Comparison of ENCODE assay signal across 9 cellular contexts in the genomic region with DNA sequence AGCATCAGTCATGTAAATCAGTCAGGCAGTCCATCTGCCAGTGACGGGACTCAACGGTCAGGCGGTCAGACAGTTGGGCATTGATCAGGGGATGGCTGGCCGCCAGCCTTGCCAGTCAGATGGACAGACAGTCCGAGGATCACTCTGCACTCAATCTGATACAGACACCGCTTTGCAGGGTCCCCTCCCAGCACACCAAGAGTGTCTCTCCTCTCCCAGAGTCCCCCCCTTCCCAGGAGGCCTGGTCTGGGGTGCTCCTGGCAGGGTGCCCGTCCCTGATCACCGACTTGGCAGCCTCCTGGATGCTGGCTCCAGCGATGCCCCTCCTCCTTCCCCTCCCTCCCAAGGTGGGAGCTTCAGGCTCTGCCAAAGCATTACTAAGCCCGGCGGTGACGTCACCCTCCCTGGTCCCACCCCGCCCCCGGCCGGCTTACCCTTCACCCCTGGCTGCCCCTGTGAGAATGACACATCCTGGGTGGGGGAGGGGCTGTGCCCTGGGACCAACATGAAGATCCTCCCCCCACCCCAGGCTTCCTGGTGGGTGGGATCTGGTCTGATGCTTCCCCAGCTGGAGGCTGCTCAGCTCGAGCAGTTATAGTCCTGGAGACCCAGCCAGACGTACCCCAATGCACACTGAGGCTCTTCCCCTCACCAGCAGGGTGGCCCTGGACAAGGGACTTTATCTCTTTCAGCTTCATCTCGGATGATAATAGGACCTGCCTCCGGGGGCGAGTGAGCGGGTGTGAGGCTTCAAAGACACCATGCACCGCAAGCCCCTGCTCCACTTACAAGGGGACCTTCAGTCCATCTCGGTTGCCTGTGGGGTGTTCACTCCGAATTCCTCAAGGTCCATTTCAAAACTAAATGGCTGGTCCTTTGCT.
DNase-seq lines count a peak whose midpoint lies in the region; ATAC-seq and TF ChIP-seq lines count a peak whose summit lies in the region.
"Had no signal": no experiment of that assay in that cellular context is flagged by ENCODE, and none has a peak within 500 bp of the region (broad histone marks: within the 10 kb centered on the region; RNA-seq: fewer than 3 reads in every experiment).

No MANE protein-coding gene starts in this region.

- no peak overlapping the region for H3K4me3 ChIP-seq in brain microvascular endothelial cell (ENCODE audit: low read depth, low read length)
- no peak overlapping the region for H3K4me3 ChIP-seq in upper lobe of right lung
- H3K4me3 ChIP-seq: suprapubic skin had no signal

- in situ Hi-C loops in brain microvascular endothelial cell (cut with HindIII; ENCODE audit: low pct_ligation_motif_present, low sequenced_read_pairs): no loop called here

- intact Hi-C loops in upper lobe of right lung (cut with DNase I): no loop called here

- no peaks in the 10 kb centered on the region for H3K36me3 ChIP-seq in brain microvascular endothelial cell (replicated peaks)
- no peaks in the 10 kb centered on the region for H3K36me3 ChIP-seq in upper lobe of right lung
- H3K36me3 ChIP-seq: suprapubic skin had no signal

- no peak overlapping the region for H3K27ac ChIP-seq in brain microvascular endothelial cell
- no peak overlapping the region for H3K27ac ChIP-seq in upper lobe of right lung
- H3K27ac ChIP-seq: suprapubic skin had no signal

- DNase-seq in DMS153 (lab: John Stamatoyannopoulos, UW) (peak; percentile 24), DMS153 treated with DMSO at 0.1 percent for 48 hours (lab: John Stamatoyannopoulos, UW; ENCODE audit: unreplicated experiment) (no peak), NCI-H2171 (lab: John Stamatoyannopoulos, UW) (peak; percentile 94), brain microvascular endothelial cell (peak; percentile 58), left lobe of liver (ENCODE audit: low spot score) (peak; percentile 86), upper lobe of right lung (peak; percentile 74), middle frontal gyrus (ENCODE audit: extremely low spot score, low spot score) (no peak)

- H3K4me1 ChIP-seq in upper lobe of right lung: peaks cover 18% of the 10 kb centered on the region

- TF ChIP-seq CTCF in brain microvascular endothelial cell (IDR thresholded peaks at IDR 0.05; ENCODE audit: low read depth, low read length, missing control alignments): no peak
- TF ChIP-seq CTCF in upper lobe of right lung (IDR thresholded peaks at IDR 0.05): no peak

- ATAC-seq in left lobe of liver: peak; percentile 95
- ATAC-seq in upper lobe of right lung: peak; percentile 61
- no peak for ATAC-seq in GM19023 (IDR thresholded peaks at IDR 0.05; ENCODE audit: unreplicated experiment)

- peaks cover 2% of the 10 kb centered on the region for H3K27me3 ChIP-seq in brain microvascular endothelial cell (replicated peaks)
- peaks cover 4% of the 10 kb centered on the region for H3K27me3 ChIP-seq in upper lobe of right lung
- H3K27me3 ChIP-seq: suprapubic skin had no signal

- no peaks in the 10 kb centered on the region for H3K9me3 ChIP-seq in upper lobe of right lung
- H3K9me3 ChIP-seq: suprapubic skin had no signal

Comparison
In these comparisons a context has a peak if more than half of its experiments do, and no peak if none do; other contexts are left out.
1. DNase-seq: peak in DMS153 (single experiment), NCI-H2171 (single experiment), brain microvascular endothelial cell (single experiment), left lobe of liver (single experiment) and upper lobe of right lung (single experiment); none in DMS153 treated with DMSO at 0.1 percent for 48 hours (single experiment) and middle frontal gyrus (single experiment).